ENCODE assay signal across 1 cellular context in the genomic region with DNA sequence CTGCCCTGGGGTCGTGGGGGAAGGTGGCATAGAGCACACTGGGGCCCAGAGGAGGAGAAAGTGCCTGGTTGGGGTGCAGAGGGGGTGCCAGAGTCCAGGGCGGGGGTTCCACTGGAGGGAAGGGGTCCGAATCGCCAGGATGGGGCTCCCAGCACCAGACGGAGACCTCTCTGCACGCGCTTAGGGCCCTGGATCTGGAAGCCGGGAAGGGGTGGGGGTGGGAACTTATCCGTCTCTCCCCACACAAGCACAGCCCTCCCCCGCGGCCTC.
TF ChIP-seq lines count a peak whose summit lies in the region.

No MANE protein-coding gene starts in this region.

TF ChIP-seq in IMR-90, 13 proteins besides CTCF, POLR2A, EP300 and RAD21:
- no peak for TF ChIP-seq RCOR1 (IDR thresholded peaks at IDR 0.05; ENCODE audit: insufficient replicate concordance, low read length)
